In the genomic region with DNA sequence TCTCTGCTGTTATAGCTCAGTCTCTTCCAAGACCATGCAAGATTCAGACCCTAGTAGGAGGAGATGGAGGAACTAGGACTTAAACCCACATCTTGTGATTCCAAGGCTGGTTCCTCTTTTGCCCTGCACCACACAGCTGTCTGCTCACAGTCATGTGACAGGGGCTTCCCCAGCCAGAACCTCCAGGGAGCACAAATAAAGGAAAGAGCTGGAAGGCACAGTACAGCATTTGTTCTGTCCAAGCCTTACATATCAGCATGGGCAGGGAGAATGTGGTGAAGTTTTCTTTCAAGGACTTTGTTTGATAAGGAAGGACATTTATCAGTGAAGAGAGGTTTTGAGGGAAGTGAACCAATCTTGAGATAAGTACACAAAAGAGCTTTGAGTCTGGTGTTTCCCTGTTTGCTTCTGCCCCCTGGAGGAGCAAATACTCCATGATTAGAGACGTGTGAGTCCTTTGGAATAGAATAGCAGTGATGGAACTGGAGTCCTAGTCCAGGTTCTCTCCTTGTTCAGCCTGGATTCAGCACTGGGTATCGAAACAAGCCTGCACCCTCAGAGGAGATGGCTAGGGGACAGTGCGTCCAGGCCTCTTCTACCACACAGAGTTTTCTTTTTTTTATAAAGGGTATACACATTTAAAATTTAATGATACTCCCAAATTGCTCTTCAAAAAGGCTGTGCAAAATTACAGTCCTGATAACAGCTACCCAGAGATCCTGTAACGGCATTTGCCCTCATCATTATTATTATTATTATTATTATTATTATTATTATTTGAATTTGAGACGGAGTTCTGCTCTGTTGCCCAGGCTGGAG, we compare ENCODE assay signal across 1 cellular context.
TF ChIP-seq lines count a peak whose summit lies in the region.

No MANE protein-coding gene starts in this region.

TF ChIP-seq in HepG2, 621 proteins besides CTCF, POLR2A, EP300 and RAD21 (continues in another document):
- TF ChIP-seq ZNF501 (CRISPR knock-in tag; IDR thresholded peaks at IDR 0.05) (peak; percentile 75), ZNF546 (CRISPR knock-in tag; conservative IDR thresholded peaks at IDR 0.05) (no peak), ZNF792 (CRISPR knock-in tag; IDR thresholded peaks at IDR 0.05) (0 out of 2 replicates have a peak, but pooled peaks have one; percentile 42), ZSCAN29 (CRISPR knock-in tag; conservative IDR thresholded peaks at IDR 0.05) (no peak), BCL6 (CRISPR knock-in tag; IDR thresholded peaks at IDR 0.05) (peak; percentile 49), ZNF235 (CRISPR knock-in tag; IDR thresholded peaks at IDR 0.05; ENCODE audit: borderline replicate concordance) (no peak), ZNF317 (CRISPR knock-in tag; IDR thresholded peaks at IDR 0.05) (peak; percentile 50; the same call in 1 of the 2 replicates), ZNF253 (CRISPR knock-in tag; IDR thresholded peaks at IDR 0.05; ENCODE audit: borderline replicate concordance) (no peak), FOXK1 (CRISPR knock-in tag; IDR thresholded peaks at IDR 0.05; ENCODE audit: borderline replicate concordance, low read depth) (peak; percentile 56; the same call in 1 of the 2 replicates), HNRNPK (IDR thresholded peaks at IDR 0.05; ENCODE audit: low read depth, low read length, poor library complexity, severe bottlenecking) (no peak), ZNF180 (CRISPR knock-in tag; IDR thresholded peaks at IDR 0.05; ENCODE audit: borderline replicate concordance, low read depth) (no peak), PAX8 (CRISPR knock-in tag; IDR thresholded peaks at IDR 0.05; ENCODE audit: borderline replicate concordance) (no peak), DR1 (CRISPR knock-in tag; IDR thresholded peaks at IDR 0.05) (no peak), ISL2 (CRISPR knock-in tag; IDR thresholded peaks at IDR 0.05) (no peak), DMAP1 (CRISPR knock-in tag; IDR thresholded peaks at IDR 0.05) (peak; percentile 59; the same call in 1 of the 2 replicates), CCAR2 (optimal IDR thresholded peaks at IDR 0.05; ENCODE audit: low read depth, low read length) (no peak), ZC3H4 (CRISPR knock-in tag; IDR thresholded peaks at IDR 0.05; ENCODE audit: borderline replicate concordance) (no peak), HDAC2 (CRISPR knock-in tag; IDR thresholded peaks at IDR 0.05) (0 out of 2 replicates have a peak, but pooled peaks have one; percentile 57), HOXA5 (CRISPR knock-in tag; IDR thresholded peaks at IDR 0.05) (no peak), PHF8 (CRISPR knock-in tag; IDR thresholded peaks at IDR 0.05) (0 out of 2 replicates have a peak, but pooled peaks have one; percentile 19), SP4 (CRISPR knock-in tag; IDR thresholded peaks at IDR 0.05) (no peak), ZNF205 (CRISPR knock-in tag; IDR thresholded peaks at IDR 0.05) (peak; percentile 79), U2AF1 (optimal IDR thresholded peaks at IDR 0.05; ENCODE audit: low read depth, low read length) (no peak), XRCC5 (optimal IDR thresholded peaks at IDR 0.05; ENCODE audit: low read length) (peak; percentile 38), ETV5 (CRISPR knock-in tag; IDR thresholded peaks at IDR 0.05; ENCODE audit: borderline replicate concordance) (no peak), HOXA9 (CRISPR knock-in tag; IDR thresholded peaks at IDR 0.05; ENCODE audit: borderline replicate concordance) (no peak), ZNF326 (CRISPR knock-in tag; IDR thresholded peaks at IDR 0.05; ENCODE audit: borderline replicate concordance) (no peak), MIER3 (CRISPR knock-in tag; IDR thresholded peaks at IDR 0.05; ENCODE audit: borderline replicate concordance) (no peak), SOX13 (IDR thresholded peaks at IDR 0.05) (no peak), SOX13 (CRISPR knock-in tag; conservative IDR thresholded peaks at IDR 0.05 in 1 of 2, IDR thresholded peaks at IDR 0.05 in 1 of 2) (peak in 1 of 2 experiments; percentile 49; a peak in 1 of 4 replicates), SAFB2 (CRISPR knock-in tag; IDR thresholded peaks at IDR 0.05; ENCODE audit: borderline replicate concordance, low read depth) (no peak), TOE1 (CRISPR knock-in tag; IDR thresholded peaks at IDR 0.05) (0 out of 2 replicates have a peak, but pooled peaks have one; percentile 75), ZNF382 (CRISPR knock-in tag; IDR thresholded peaks at IDR 0.05; ENCODE audit: borderline replicate concordance) (no peak), KLF16 (CRISPR knock-in tag; IDR thresholded peaks at IDR 0.05) (peak in 1 of 2 experiments; percentile 82; a peak in 1 of 4 replicates), ZNF331 (CRISPR knock-in tag; IDR thresholded peaks at IDR 0.05) (peak; percentile 70), TEAD2 (CRISPR knock-in tag; IDR thresholded peaks at IDR 0.05) (no peak), LCORL (IDR thresholded peaks at IDR 0.05) (no peak), LCORL (CRISPR knock-in tag; IDR thresholded peaks at IDR 0.05) (peak; percentile 52; the same call in 1 of the 2 replicates), POLR2G (IDR thresholded peaks at IDR 0.05; ENCODE audit: low read depth, low read length) (no peak), ZEB1 (IDR thresholded peaks at IDR 0.05; ENCODE audit: insufficient replicate concordance, low read depth) (peak; percentile 42), POLR2AphosphoS2 (IDR thresholded peaks at IDR 0.05; ENCODE audit: low read depth, low read length) (no peak), ZNF737 (CRISPR knock-in tag; IDR thresholded peaks at IDR 0.05; ENCODE audit: borderline replicate concordance) (no peak), RELA (CRISPR knock-in tag; IDR thresholded peaks at IDR 0.05) (0 out of 2 replicates have a peak, but pooled peaks have one; percentile 72), KLF6 (CRISPR knock-in tag; IDR thresholded peaks at IDR 0.05) (no peak), NFYC (CRISPR knock-in tag; IDR thresholded peaks at IDR 0.05) (peak; percentile 46; the same call in 1 of the 2 replicates)
- TF ChIP-seq, protein P1, sequence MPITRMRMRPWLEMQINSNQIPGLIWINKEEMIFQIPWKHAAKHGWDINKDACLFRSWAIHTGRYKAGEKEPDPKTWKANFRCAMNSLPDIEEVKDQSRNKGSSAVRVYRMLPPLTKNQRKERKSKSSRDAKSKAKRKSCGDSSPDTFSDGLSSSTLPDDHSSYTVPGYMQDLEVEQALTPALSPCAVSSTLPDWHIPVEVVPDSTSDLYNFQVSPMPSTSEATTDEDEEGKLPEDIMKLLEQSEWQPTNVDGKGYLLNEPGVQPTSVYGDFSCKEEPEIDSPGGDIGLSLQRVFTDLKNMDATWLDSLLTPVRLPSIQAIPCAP (CRISPR knock-in tag; IDR thresholded peaks at IDR 0.05; ENCODE audit: low read depth), result no peak
- TF ChIP-seq, protein P2, sequence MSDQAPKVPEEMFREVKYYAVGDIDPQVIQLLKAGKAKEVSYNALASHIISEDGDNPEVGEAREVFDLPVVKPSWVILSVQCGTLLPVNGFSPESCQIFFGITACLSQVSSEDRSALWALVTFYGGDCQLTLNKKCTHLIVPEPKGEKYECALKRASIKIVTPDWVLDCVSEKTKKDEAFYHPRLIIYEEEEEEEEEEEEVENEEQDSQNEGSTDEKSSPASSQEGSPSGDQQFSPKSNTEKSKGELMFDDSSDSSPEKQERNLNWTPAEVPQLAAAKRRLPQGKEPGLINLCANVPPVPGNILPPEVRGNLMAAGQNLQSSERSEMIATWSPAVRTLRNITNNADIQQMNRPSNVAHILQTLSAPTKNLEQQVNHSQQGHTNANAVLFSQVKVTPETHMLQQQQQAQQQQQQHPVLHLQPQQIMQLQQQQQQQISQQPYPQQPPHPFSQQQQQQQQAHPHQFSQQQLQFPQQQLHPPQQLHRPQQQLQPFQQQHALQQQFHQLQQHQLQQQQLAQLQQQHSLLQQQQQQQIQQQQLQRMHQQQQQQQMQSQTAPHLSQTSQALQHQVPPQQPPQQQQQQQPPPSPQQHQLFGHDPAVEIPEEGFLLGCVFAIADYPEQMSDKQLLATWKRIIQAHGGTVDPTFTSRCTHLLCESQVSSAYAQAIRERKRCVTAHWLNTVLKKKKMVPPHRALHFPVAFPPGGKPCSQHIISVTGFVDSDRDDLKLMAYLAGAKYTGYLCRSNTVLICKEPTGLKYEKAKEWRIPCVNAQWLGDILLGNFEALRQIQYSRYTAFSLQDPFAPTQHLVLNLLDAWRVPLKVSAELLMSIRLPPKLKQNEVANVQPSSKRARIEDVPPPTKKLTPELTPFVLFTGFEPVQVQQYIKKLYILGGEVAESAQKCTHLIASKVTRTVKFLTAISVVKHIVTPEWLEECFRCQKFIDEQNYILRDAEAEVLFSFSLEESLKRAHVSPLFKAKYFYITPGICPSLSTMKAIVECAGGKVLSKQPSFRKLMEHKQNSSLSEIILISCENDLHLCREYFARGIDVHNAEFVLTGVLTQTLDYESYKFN (CRISPR knock-in tag; conservative IDR thresholded peaks at IDR 0.05), result 0 out of 2 replicates have a peak, but pooled peaks have one; percentile 14
- TF ChIP-seq, protein P3, sequence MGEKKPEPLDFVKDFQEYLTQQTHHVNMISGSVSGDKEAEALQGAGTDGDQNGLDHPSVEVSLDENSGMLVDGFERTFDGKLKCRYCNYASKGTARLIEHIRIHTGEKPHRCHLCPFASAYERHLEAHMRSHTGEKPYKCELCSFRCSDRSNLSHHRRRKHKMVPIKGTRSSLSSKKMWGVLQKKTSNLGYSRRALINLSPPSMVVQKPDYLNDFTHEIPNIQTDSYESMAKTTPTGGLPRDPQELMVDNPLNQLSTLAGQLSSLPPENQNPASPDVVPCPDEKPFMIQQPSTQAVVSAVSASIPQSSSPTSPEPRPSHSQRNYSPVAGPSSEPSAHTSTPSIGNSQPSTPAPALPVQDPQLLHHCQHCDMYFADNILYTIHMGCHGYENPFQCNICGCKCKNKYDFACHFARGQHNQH (CRISPR knock-in tag; IDR thresholded peaks at IDR 0.05), result 0 out of 2 replicates have a peak, but pooled peaks have one; percentile 52
- TF ChIP-seq, protein P4, sequence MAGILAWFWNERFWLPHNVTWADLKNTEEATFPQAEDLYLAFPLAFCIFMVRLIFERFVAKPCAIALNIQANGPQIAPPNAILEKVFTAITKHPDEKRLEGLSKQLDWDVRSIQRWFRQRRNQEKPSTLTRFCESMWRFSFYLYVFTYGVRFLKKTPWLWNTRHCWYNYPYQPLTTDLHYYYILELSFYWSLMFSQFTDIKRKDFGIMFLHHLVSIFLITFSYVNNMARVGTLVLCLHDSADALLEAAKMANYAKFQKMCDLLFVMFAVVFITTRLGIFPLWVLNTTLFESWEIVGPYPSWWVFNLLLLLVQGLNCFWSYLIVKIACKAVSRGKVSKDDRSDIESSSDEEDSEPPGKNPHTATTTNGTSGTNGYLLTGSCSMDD (CRISPR knock-in tag; IDR thresholded peaks at IDR 0.05), result no peak
- TF ChIP-seq, protein P5, sequence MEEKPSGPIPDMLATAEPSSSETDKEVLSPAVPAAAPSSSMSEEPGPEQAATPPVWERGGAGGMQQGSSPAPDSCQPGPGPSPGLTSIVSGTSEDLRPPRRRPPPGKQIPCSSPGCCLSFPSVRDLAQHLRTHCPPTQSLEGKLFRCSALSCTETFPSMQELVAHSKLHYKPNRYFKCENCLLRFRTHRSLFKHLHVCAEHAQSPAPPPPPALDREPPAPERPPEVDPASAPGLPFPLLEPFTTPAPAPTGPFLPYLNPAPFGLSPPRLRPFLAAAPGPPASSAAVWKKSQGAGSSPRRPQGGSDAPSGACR (CRISPR knock-in tag; IDR thresholded peaks at IDR 0.05), result 0 out of 2 replicates have a peak, but pooled peaks have one; percentile 41
- TF ChIP-seq, protein P6, sequence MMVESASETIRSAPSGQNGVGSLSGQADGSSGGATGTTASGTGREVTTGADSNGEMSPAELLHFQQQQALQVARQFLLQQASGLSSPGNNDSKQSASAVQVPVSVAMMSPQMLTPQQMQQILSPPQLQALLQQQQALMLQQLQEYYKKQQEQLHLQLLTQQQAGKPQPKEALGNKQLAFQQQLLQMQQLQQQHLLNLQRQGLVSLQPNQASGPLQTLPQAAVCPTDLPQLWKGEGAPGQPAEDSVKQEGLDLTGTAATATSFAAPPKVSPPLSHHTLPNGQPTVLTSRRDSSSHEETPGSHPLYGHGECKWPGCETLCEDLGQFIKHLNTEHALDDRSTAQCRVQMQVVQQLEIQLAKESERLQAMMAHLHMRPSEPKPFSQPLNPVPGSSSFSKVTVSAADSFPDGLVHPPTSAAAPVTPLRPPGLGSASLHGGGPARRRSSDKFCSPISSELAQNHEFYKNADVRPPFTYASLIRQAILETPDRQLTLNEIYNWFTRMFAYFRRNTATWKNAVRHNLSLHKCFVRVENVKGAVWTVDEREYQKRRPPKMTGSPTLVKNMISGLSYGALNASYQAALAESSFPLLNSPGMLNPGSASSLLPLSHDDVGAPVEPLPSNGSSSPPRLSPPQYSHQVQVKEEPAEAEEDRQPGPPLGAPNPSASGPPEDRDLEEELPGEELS (CRISPR knock-in tag; IDR thresholded peaks at IDR 0.05), result peak; percentile 40; the same call in 1 of the 2 replicates
- TF ChIP-seq, protein P7, sequence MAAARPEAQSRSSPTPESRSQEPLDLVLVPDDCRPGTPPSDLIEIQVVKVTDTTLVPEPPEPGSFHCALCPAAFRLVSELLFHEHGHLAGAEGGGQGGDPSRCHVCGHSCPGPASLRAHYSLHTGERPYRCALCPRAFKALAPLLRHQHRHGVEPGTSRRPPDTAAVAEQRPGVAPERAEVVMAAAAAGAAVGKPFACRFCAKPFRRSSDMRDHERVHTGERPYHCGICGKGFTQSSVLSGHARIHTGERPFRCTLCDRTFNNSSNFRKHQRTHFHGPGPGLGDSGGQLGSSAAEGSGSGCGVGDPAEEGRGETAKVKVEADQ (CRISPR knock-in tag; IDR thresholded peaks at IDR 0.05; ENCODE audit: borderline replicate concordance), result no peak
- TF ChIP-seq, protein P8, sequence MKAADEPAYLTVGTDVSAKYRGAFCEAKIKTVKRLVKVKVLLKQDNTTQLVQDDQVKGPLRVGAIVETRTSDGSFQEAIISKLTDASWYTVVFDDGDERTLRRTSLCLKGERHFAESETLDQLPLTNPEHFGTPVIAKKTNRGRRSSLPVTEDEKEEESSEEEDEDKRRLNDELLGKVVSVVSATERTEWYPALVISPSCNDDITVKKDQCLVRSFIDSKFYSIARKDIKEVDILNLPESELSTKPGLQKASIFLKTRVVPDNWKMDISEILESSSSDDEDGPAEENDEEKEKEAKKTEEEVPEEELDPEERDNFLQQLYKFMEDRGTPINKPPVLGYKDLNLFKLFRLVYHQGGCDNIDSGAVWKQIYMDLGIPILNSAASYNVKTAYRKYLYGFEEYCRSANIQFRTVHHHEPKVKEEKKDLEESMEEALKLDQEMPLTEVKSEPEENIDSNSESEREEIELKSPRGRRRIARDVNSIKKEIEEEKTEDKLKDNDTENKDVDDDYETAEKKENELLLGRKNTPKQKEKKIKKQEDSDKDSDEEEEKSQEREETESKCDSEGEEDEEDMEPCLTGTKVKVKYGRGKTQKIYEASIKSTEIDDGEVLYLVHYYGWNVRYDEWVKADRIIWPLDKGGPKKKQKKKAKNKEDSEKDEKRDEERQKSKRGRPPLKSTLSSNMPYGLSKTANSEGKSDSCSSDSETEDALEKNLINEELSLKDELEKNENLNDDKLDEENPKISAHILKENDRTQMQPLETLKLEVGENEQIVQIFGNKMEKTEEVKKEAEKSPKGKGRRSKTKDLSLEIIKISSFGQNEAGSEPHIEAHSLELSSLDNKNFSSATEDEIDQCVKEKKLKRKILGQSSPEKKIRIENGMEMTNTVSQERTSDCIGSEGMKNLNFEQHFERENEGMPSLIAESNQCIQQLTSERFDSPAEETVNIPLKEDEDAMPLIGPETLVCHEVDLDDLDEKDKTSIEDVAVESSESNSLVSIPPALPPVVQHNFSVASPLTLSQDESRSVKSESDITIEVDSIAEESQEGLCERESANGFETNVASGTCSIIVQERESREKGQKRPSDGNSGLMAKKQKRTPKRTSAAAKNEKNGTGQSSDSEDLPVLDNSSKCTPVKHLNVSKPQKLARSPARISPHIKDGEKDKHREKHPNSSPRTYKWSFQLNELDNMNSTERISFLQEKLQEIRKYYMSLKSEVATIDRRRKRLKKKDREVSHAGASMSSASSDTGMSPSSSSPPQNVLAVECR (CRISPR knock-in tag; IDR thresholded peaks at IDR 0.05; ENCODE audit: borderline replicate concordance), result peak; percentile 67; the same call in 1 of the 2 replicates
